ENCODE assay signal across 1 cellular context in genomic region chr12:52925717-52926595, GRCh38.
TF ChIP-seq lines count a peak whose summit lies in the region.

No MANE protein-coding gene starts in this region.

TF ChIP-seq in K562, 482 proteins besides CTCF, POLR2A, EP300 and RAD21:
- TF ChIP-seq RNF219 (CRISPR knock-in tag; IDR thresholded peaks at IDR 0.05) (no peak), IFI16 (CRISPR knock-in tag; IDR thresholded peaks at IDR 0.05) (no peak)
